ENCODE assay signal across 8 cellular contexts in genomic region chr14:26363689-26364088, GRCh38.
"Had no signal": no experiment of that assay in that cellular context is flagged by ENCODE, and none has a peak within 500 bp of the region (broad histone marks: within the 10 kb centered on the region; RNA-seq: fewer than 3 reads in every experiment).

No MANE protein-coding gene starts in this region.

- DNase-seq: GDM1, GF-D8 had no signal

- ATAC-seq: GM12878 had no signal

- H3K4me3 ChIP-seq: GM12878 had no signal

- FAIRE-seq: G401.6, GM12878, GM12891, GM12892, GM18507, GM19239 had no signal
